ENCODE assay signal across 1 cellular context in the genomic region with DNA sequence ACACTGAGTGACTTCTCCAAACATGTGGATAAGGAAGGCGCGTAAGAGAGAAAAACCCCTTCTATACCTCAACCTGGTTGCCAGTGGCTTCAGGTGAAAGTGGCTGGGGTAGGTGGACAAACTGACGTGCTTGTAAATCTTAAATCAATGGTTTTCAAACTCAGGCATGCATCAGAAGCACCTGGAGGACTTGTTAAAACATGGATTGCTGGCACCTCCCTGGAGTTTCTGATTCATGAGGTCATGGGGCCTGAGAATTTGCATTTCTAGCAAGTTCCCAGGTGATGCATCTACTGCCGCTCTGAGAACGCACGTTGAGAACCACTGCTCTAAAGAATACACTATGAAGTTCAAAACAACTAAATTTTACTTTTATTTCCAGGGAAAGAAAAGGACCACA.
TF ChIP-seq lines count a peak whose summit lies in the region.

No MANE protein-coding gene starts in this region.

TF ChIP-seq in GM23338, 12 proteins besides CTCF, POLR2A, EP300 and RAD21 (continued from another document):
- TF ChIP-seq, protein P1, sequence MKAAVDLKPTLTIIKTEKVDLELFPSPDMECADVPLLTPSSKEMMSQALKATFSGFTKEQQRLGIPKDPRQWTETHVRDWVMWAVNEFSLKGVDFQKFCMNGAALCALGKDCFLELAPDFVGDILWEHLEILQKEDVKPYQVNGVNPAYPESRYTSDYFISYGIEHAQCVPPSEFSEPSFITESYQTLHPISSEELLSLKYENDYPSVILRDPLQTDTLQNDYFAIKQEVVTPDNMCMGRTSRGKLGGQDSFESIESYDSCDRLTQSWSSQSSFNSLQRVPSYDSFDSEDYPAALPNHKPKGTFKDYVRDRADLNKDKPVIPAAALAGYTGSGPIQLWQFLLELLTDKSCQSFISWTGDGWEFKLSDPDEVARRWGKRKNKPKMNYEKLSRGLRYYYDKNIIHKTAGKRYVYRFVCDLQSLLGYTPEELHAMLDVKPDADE (IDR thresholded peaks at IDR 0.05) = no peak
- no peak for TF ChIP-seq EZH2phosphoT487 (IDR thresholded peaks at IDR 0.05; ENCODE audit: unreplicated experiment)
- no peak for TF ChIP-seq STAT1 (IDR thresholded peaks at IDR 0.05; ENCODE audit: unreplicated experiment)
